ENCODE assay signal across 8 cellular contexts in the genomic region with DNA sequence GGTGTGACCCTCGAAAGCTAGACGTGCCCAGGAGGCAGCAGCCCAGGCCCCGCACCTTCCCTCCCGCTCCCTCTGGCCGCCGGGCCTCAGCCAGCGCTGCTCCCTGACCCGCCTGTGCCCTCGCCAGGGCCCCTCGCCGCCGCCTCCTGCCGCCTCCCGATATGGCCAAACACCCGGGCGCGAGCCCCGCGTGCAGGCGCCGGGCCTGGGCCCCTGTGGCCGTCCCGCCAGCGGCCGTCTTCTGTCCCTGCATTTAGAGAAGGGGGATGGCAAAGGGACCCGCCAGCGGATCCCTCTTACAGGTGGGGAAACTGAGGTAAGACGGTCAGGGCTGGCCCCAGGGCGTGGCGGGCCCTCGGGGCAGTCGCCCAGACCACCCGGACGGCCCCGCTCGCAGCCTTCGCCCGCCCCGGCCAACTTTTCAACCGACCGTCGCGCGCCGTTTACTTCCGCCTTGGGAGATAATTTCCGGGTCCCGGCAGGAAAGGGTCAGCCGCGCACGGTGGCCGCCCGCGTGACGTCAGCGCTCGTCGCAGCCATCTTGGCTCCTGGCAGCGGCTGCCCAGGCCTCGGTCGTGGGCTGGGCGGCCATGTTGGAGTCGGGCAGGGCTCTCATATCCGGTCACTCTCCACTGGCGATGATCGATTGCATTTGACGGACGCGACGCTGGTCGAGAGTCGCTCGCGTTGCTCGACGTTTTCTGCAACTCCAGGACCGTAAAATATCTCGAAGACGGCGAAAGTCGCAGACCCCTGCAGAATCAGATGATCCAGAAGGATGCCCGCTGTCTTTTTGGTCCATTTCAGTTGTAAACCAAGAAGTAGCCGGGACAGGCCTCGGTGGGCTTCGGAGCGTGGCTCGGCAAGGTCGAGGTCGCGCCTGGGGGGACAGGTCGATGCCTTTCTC. TPM values are rescaled to one million over a fixed set of nuclear protein-coding genes. Genes with fewer than 3 reads are reported as not detected.
DNase-seq lines count a peak whose midpoint lies in the region; ATAC-seq and TF ChIP-seq lines count a peak whose summit lies in the region.

No MANE protein-coding gene starts in this region.

- peaks cover 12% of the 10 kb centered on the region for H3K4me1 Mint-ChIP-seq in activated CD4-positive, alpha-beta T cell treated with anti-CD3 and anti-CD28 coated beads, Interleukin-2, amount 10 ng/mL, durations not matched to agents 24 days and 14 days

- H3K27ac Mint-ChIP-seq in activated CD4-positive, alpha-beta T cell treated with anti-CD3 and anti-CD28 coated beads, Interleukin-2, amount 10 ng/mL, durations not matched to agents 24 days and 14 days = peak overlapping the region; percentile 97

- ATAC-seq in GM18909 (IDR thresholded peaks at IDR 0.05; ENCODE audit: poor library complexity, unreplicated experiment) (peak; percentile 85), HG03159 (IDR thresholded peaks at IDR 0.05; ENCODE audit: unreplicated experiment) (peak; percentile 77)

- intact Hi-C loops in activated CD4-positive, alpha-beta T cell treated with anti-CD3 and anti-CD28 coated beads, Interleukin-2, amount 10 ng/mL, durations not matched to agents 24 days and 14 days (cut with micrococcal nuclease) = loop anchor here (1.0 kb wide), 1 partner anchor 19 kb away; a partner anchor contains a TSS

- H3K4me3 ChIP-seq in coronary artery = peak overlapping the region; percentile 91

- no peaks in the 10 kb centered on the region for H3K9me3 Mint-ChIP-seq in activated CD4-positive, alpha-beta T cell treated with anti-CD3 and anti-CD28 coated beads, Interleukin-2, amount 10 ng/mL, durations not matched to agents 24 days and 14 days

- H3K27me3 Mint-ChIP-seq in activated CD4-positive, alpha-beta T cell treated with anti-CD3 and anti-CD28 coated beads, Interleukin-2, amount 10 ng/mL, durations not matched to agents 24 days and 14 days = peaks cover 4% of the 10 kb centered on the region

- DNase-seq in AG08395 (ENCODE audit: low spot score) = peak; percentile 98
- DNase-seq in NCI-H460 (ENCODE audit: extremely low read depth, low read depth) = peak; percentile 92
- DNase-seq in activated CD4-positive, alpha-beta T cell treated with anti-CD3 and anti-CD28 coated beads, Interleukin-2, amount 10 ng/mL, durations not matched to agents 24 days and 14 days = peak; percentile 97
- DNase-seq in coronary artery (ENCODE audit: low spot score) = peak; percentile 93
- peak; percentile 97 for DNase-seq in left kidney (ENCODE audit: low read depth, low spot score)
- DNase-seq in stimulated activated CD4-positive, alpha-beta T cell treated with anti-CD3 and anti-CD28 coated beads, Interleukin-1b, Interleukin-23, amount 100 ng/mL, for 4 hours (ENCODE audit: low read depth in 2 of 2) = peak; percentile 72 to 80

- peak overlapping the region; percentile 79 to 94 for H3K27ac ChIP-seq in coronary artery

- H3K36me3 Mint-ChIP-seq in activated CD4-positive, alpha-beta T cell treated with anti-CD3 and anti-CD28 coated beads, Interleukin-2, amount 10 ng/mL, durations not matched to agents 24 days and 14 days (ENCODE audit: low read depth) = peaks cover 6% of the 10 kb centered on the region

- H3K4me3 Mint-ChIP-seq in activated CD4-positive, alpha-beta T cell treated with anti-CD3 and anti-CD28 coated beads, Interleukin-2, amount 10 ng/mL, durations not matched to agents 24 days and 14 days = peak overlapping the region; percentile 99

- TF ChIP-seq CTCF in coronary artery (IDR thresholded peaks at IDR 0.05) = no peak

RNA-seq across cellular contexts. Expression of a gene that starts 7.1 kb away (rescaled TPM):
- total RNA-seq in NCI-H460 (2014; rRNA removed; shearing (Covaris generic)) = not detected in 2 replicates
- polyA plus RNA-seq in NCI-H460 (2014; cell fraction: nucleus; rRNA removed) = not detected in 2 replicates
- total RNA-seq in activated CD4-positive, alpha-beta T cell treated with anti-CD3 and anti-CD28 coated beads, Interleukin-2, amount 10 ng/mL, durations not matched to agents 24 days and 14 days = not detected in 2 replicates

RNA-seq across cellular contexts. Expression of a gene that starts 19.2 kb away (rescaled TPM):
- total RNA-seq in NCI-H460 (2014; rRNA removed; shearing (Covaris generic)) = 10.9 and 12.1 TPM in 2 replicates
- polyA plus RNA-seq in NCI-H460 (2014; cell fraction: nucleus; rRNA removed) = 427 and 608 TPM in 2 replicates
- 141 and 147 TPM in 2 replicates for total RNA-seq in activated CD4-positive, alpha-beta T cell treated with anti-CD3 and anti-CD28 coated beads, Interleukin-2, amount 10 ng/mL, durations not matched to agents 24 days and 14 days

RNA-seq across cellular contexts. Expression of a gene that starts 19.4 kb away (rescaled TPM):
- 31.7 and 33.1 TPM in 2 replicates for total RNA-seq in NCI-H460 (2014; rRNA removed; shearing (Covaris generic))
- polyA plus RNA-seq in NCI-H460 (2014; cell fraction: nucleus; rRNA removed) = 121 and 181 TPM in 2 replicates
- total RNA-seq in activated CD4-positive, alpha-beta T cell treated with anti-CD3 and anti-CD28 coated beads, Interleukin-2, amount 10 ng/mL, durations not matched to agents 24 days and 14 days = 43.9 and 45.0 TPM in 2 replicates

RNA-seq across cellular contexts. Expression of a gene that starts 47.1 kb away (rescaled TPM):
- total RNA-seq in NCI-H460 (2014; rRNA removed; shearing (Covaris generic)) = 0.29 and 0.54 TPM in 2 replicates
- polyA plus RNA-seq in NCI-H460 (2014; cell fraction: nucleus; rRNA removed) = 0.14 and 1.2 TPM in 2 replicates
- not detected in 2 replicates for total RNA-seq in activated CD4-positive, alpha-beta T cell treated with anti-CD3 and anti-CD28 coated beads, Interleukin-2, amount 10 ng/mL, durations not matched to agents 24 days and 14 days

Comparison
In these comparisons a context has a peak if more than half of its experiments do, and no peak if none do; other contexts are left out.
1. Peak in every context shown above with its lines: DNase-seq, ATAC-seq, H3K4me3 ChIP-seq and H3K27ac ChIP-seq.
2. RNA of a gene that starts 19.2 kb away (total RNA-seq): 141 to 147 TPM in activated CD4-positive, alpha-beta T cell treated with anti-CD3 and anti-CD28 coated beads, Interleukin-2, amount 10 ng/mL, durations not matched to agents 24 days and 14 days; 10.9 to 12.1 TPM in NCI-H460; every median in the first group is over 10 times any median in the second.